Comparison of ENCODE assay signal across 12 cellular contexts in the genomic region with DNA sequence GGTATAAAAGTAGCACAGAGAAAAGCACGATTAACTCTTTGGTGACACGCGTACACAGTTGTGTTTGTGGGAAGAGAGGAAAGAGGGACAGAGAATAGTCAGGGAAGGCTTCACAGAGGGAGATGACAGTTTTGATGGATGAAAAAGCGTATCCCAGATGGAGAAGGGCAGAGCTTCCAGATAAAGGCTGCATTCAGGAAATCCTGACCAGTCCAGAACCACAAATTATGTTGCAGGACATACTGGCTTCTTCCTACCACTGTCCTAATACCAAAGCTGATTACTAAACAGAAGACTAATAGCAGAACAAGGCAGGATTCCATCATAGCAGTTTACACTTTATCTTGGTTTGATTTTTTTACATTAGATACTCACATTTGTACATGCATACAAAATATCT.
"Had no signal": no experiment of that assay in that cellular context is flagged by ENCODE, and none has a peak within 500 bp of the region (broad histone marks: within the 10 kb centered on the region; RNA-seq: fewer than 3 reads in every experiment).

No MANE protein-coding gene starts in this region.

- H2AFZ ChIP-seq: neural progenitor cell, parathyroid adenoma had no signal

- H3K27me3 ChIP-seq: neural progenitor cell, tibial artery had no signal

- H3K4me2 ChIP-seq: neural progenitor cell had no signal

- H3K4me1 ChIP-seq: neural progenitor cell, parathyroid adenoma, tibial artery had no signal

- H3K9me3 ChIP-seq: tibial artery had no signal

- H3K4me3 ChIP-seq: neural progenitor cell, tibial artery had no signal

- H3K9ac ChIP-seq: neural progenitor cell, parathyroid adenoma had no signal

- DNase-seq: activated CD8-positive, alpha-beta memory T cell treated with anti-CD3 and anti-CD28 coated beads, Interleukin-2, amount 50 U/mL, for 4 hours; activated CD8-positive, alpha-beta T cell treated with anti-CD3 and anti-CD28 coated beads for 36 hours; activated naive CD4-positive, alpha-beta T cell; amniotic stem cell; midbrain; retina; stimulated activated CD4-positive, alpha-beta T cell treated with anti-CD3 and anti-CD28 coated beads, Interleukin-15, amount 100 ng/mL, for 24 hours; stimulated activated CD4-positive, alpha-beta T cell treated with anti-CD3 and anti-CD28 coated beads, Interleukin-4, amount 100 ng/mL, for 4 hours; tibial artery had no signal

- H3K36me3 ChIP-seq: neural progenitor cell had no signal

- ATAC-seq: activated CD8-positive, alpha-beta T cell treated with anti-CD3 and anti-CD28 coated beads for 36 hours had no signal

- H3K27ac ChIP-seq: neural progenitor cell, parathyroid adenoma, tibial artery, VCaP had no signal
